In genomic region chr19:49496574-49497008, GRCh38 we compare ENCODE assay signal across 8 cellular contexts. TPM values are rescaled to one million over a fixed set of nuclear protein-coding genes. Genes with fewer than 3 reads are reported as not detected.
DNase-seq lines count a peak whose midpoint lies in the region; ATAC-seq, FAIRE-seq and TF ChIP-seq lines count a peak whose summit lies in the region.

No MANE protein-coding gene starts in this region.

- H3K36me3 Mint-ChIP-seq in CD8-positive, alpha-beta memory T cell: peaks cover 20 to 67% (median 30%) of the 10 kb centered on the region in 3 donors

- CTCF ChIA-PET in CD8-positive, alpha-beta memory T cell (lab: Charles Lee): interaction anchor here (1.0 to 4.0 kb wide), 6 partner anchors 9 to 179 kb away, joined by 3 to 14 read pairs (median 8); partner anchors contain the start of genes FLT3LG, PIH1D1 and RPL13A
- CTCF ChIA-PET in Panc1 (lab: Charles Lee): no interaction called here

- TF ChIP-seq CTCF in Panc1 (IDR thresholded peaks at IDR 0.05) (no peak), epithelial cell of proximal tubule (conservative IDR thresholded peaks at IDR 0.05; ENCODE audit: low read depth, low read length) (no peak), pancreas (IDR thresholded peaks at IDR 0.05) (no peak)

- H3K9me3 Mint-ChIP-seq in CD8-positive, alpha-beta memory T cell: peaks cover 0 to 12% (median 6%) of the 10 kb centered on the region in 5 donors

- H3K9me3 ChIP-seq in CD8-positive, alpha-beta memory T cell (ENCODE audit: low read length): no peaks in the 10 kb centered on the region
- H3K9me3 ChIP-seq in Panc1 (ENCODE audit: control insufficient read depth, insufficient read depth, low read depth, low read length) (no peaks in the 10 kb centered on the region), pancreas (no peaks in the 10 kb centered on the region)

- POLR2A ChIA-PET in CD8-positive, alpha-beta memory T cell (lab: Charles Lee): interaction anchor here (1.0 to 3.0 kb wide), 10 partner anchors 9 to 180 kb away, joined by 3 to 30 read pairs (median 6); partner anchors contain the start of genes ALDH16A1, PIH1D1, PRMT1 and RCN3
- POLR2A ChIA-PET in Panc1 (lab: Charles Lee): no interaction called here

- peak overlapping the region; percentile 95 to 100 (median 100) for H3K4me3 Mint-ChIP-seq in CD8-positive, alpha-beta memory T cell

- peaks cover 0 to 19% of the 10 kb centered on the region in 2 donors for H3K27me3 Mint-ChIP-seq in CD8-positive, alpha-beta memory T cell

- 0 to 1% methylated on average over 11 of the region's 11 CpGs for WGBS in pancreas, 2 donors

- ATAC-seq in Panc1: no peak
- ATAC-seq in pancreas: no peak
- ATAC-seq in HG02884 (IDR thresholded peaks at IDR 0.05; ENCODE audit: unreplicated experiment): no peak
- no peak for ATAC-seq in HG03280 (IDR thresholded peaks at IDR 0.05; ENCODE audit: unreplicated experiment)

- intact Hi-C loops in Panc1 (cut with micrococcal nuclease; ENCODE audit: unreplicated experiment): no loop called here
- intact Hi-C loops in pancreas (cut with DNase I): no loop called here

- H3K4me3 ChIP-seq in CD8-positive, alpha-beta memory T cell (ENCODE audit: low read length): peak overlapping the region; percentile 95
- H3K4me3 ChIP-seq in Panc1 (ENCODE audit: low read depth in 2 of 2, low read length in 2 of 2): peak overlapping the region; percentile 99 to 100
- H3K4me3 ChIP-seq in epithelial cell of proximal tubule (ENCODE audit: low read depth, low read length): peak overlapping the region; percentile 80
- H3K4me3 ChIP-seq in pancreas: peak overlapping the region; percentile 54 to 92 (median 68)

- H3K27ac ChIP-seq in CD8-positive, alpha-beta memory T cell (ENCODE audit: low read depth, low read length): peak overlapping the region; percentile 94
- H3K27ac ChIP-seq in Panc1 (ENCODE audit: low read length) (peak overlapping the region; percentile 99), pancreas (peak overlapping the region; percentile 73 to 92 (median 86))

- H3K27ac Mint-ChIP-seq in CD8-positive, alpha-beta memory T cell: peak overlapping the region; percentile 88 to 99 (median 98)

- peaks cover 42% of the 10 kb centered on the region for H3K36me3 ChIP-seq in CD8-positive, alpha-beta memory T cell (ENCODE audit: insufficient read depth, low read length)
- H3K36me3 ChIP-seq in Panc1 (ENCODE audit: control insufficient read depth, insufficient read depth, low read length) (peaks cover 22% of the 10 kb centered on the region), pancreas (peaks cover 12 to 33% (median 26%) of the 10 kb centered on the region in 3 donors)

- no peak for DNase-seq in CD8-positive, alpha-beta memory T cell
- DNase-seq in Panc1 (ENCODE audit: low read depth, low spot score) (no peak), epithelial cell of proximal tubule (ENCODE audit: low read depth) (no peak), pancreas (no peak), mucosa of gallbladder (ENCODE audit: low spot score) (no peak), ureter (ENCODE audit: low spot score) (no peak)

- peaks cover 55 to 70% (median 67%) of the 10 kb centered on the region in 3 donors for H3K4me1 Mint-ChIP-seq in CD8-positive, alpha-beta memory T cell

- TSS peak; percentile 89 for BruUV-seq in Panc1 (replicated peaks; lab: Mats Ljungman, UMichigan)

- in situ Hi-C loops in Panc1 (cut with HindIII; ENCODE audit: low pct_unique_long_range_greater_than_20kb, low sequenced_read_pairs): no loop called here

- H3K4me1 ChIP-seq in CD8-positive, alpha-beta memory T cell (ENCODE audit: insufficient read depth, low read length): peaks cover 43% of the 10 kb centered on the region
- H3K4me1 ChIP-seq in Panc1 (ENCODE audit: control insufficient read depth, insufficient read depth, low read length) (peaks cover 17% of the 10 kb centered on the region), pancreas (peaks cover 4 to 22% (median 14%) of the 10 kb centered on the region in 3 donors)

- FAIRE-seq in pancreas (lab: Jason Lieb, UNC): no peak

- no peaks in the 10 kb centered on the region for H3K27me3 ChIP-seq in CD8-positive, alpha-beta memory T cell (ENCODE audit: insufficient read depth, low read length, poor library complexity, severe bottlenecking)
- no peaks in the 10 kb centered on the region for H3K27me3 ChIP-seq in Panc1 (ENCODE audit: control insufficient read depth, insufficient read depth, low read length)
- no peaks in the 10 kb centered on the region for H3K27me3 ChIP-seq in pancreas

RNA-seq across cellular contexts. Expression of gene RPS11, which starts 0.4 kb away (rescaled TPM):
- total RNA-seq in CD8-positive, alpha-beta memory T cell: 1,000 to 10,000 TPM; 2,863 to 2,871 TPM
- 1,959 TPM for polyA plus RNA-seq in CD8-positive, alpha-beta memory T cell
- total RNA-seq in Panc1 (2021; ENCODE audit: unreplicated experiment): 956 TPM
- polyA plus RNA-seq in Panc1 (2012; ENCODE audit: insufficient read length): 2,025 TPM
- 3,600 and 5,144 TPM in 2 replicates for total RNA-seq in epithelial cell of proximal tubule
- 1,000 to 10,000 TPM in 4 of 6 donors, 100 to 1,000 TPM in 2; 765 to 1,427 (median 1,126) TPM for total RNA-seq in pancreas
- polyA plus RNA-seq in pancreas: 1,000 to 10,000 TPM; 2,346 to 2,426 TPM
- 1,395 TPM for total RNA-seq in mucosa of gallbladder
- 1,912 TPM for total RNA-seq in ureter

RNA-seq across cellular contexts. Expression of gene RPL13A, which starts 9.2 kb away (rescaled TPM):
- 1,000 to 10,000 TPM; 3,865 to 3,912 TPM for total RNA-seq in CD8-positive, alpha-beta memory T cell
- polyA plus RNA-seq in CD8-positive, alpha-beta memory T cell: 2,679 TPM
- 1,196 TPM for total RNA-seq in Panc1 (2021; ENCODE audit: unreplicated experiment)
- 1,501 TPM for polyA plus RNA-seq in Panc1 (2012; ENCODE audit: insufficient read length)
- total RNA-seq in epithelial cell of proximal tubule: 3,343 and 3,374 TPM in 2 replicates
- total RNA-seq in pancreas: 1,000 to 10,000 TPM; 1,459 to 2,866 (median 2,217) TPM
- polyA plus RNA-seq in pancreas: 1,000 to 10,000 TPM; 1,585 to 1,842 TPM
- total RNA-seq in mucosa of gallbladder: 2,400 TPM
- total RNA-seq in ureter: 3,508 TPM

RNA-seq across cellular contexts. Expression of gene FCGRT, which starts 15.9 kb away (rescaled TPM):
- total RNA-seq in CD8-positive, alpha-beta memory T cell: 10 to 100 TPM; 16.2 to 16.3 TPM
- 52.4 TPM for polyA plus RNA-seq in CD8-positive, alpha-beta memory T cell
- total RNA-seq in Panc1 (2021; ENCODE audit: unreplicated experiment) (16.7 TPM), epithelial cell of proximal tubule (34.2 and 79.3 TPM in 2 replicates), pancreas (100 to 1,000 TPM in 1 of 6 donors, 10 to 100 TPM in 5; 48.4 to 105 (median 66.3) TPM), mucosa of gallbladder (320 TPM), ureter (106 TPM)
- polyA plus RNA-seq in Panc1 (2012; ENCODE audit: insufficient read length): 39.5 TPM
- polyA plus RNA-seq in pancreas: 10 to 100 TPM; 74.5 to 87.8 TPM

RNA-seq across cellular contexts. Expression of gene FLT3LG, which starts 22.6 kb away (rescaled TPM):
- total RNA-seq in CD8-positive, alpha-beta memory T cell: 10 to 100 TPM; 63.9 to 71.5 TPM
- 148 TPM for polyA plus RNA-seq in CD8-positive, alpha-beta memory T cell
- total RNA-seq in Panc1 (2021; ENCODE audit: unreplicated experiment) (1.5 TPM), epithelial cell of proximal tubule (0.81 and 2.5 TPM in 2 replicates), pancreas (1 to 10 TPM in 5 of 6 donors, under 1 TPM in 1; 0.79 to 3.7 (median 1.8) TPM), mucosa of gallbladder (10.2 TPM), ureter (12.7 TPM)
- polyA plus RNA-seq in Panc1 (2012; ENCODE audit: insufficient read length): 2.9 TPM
- 1 to 10 TPM; 7.1 to 8.4 TPM for polyA plus RNA-seq in pancreas

RNA-seq across cellular contexts. Expression of gene RCN3, which starts 31.2 kb away (rescaled TPM):
- total RNA-seq in CD8-positive, alpha-beta memory T cell: 1 to 10 TPM; 1.4 to 1.7 TPM
- 2.1 TPM for polyA plus RNA-seq in CD8-positive, alpha-beta memory T cell
- 3.0 TPM for total RNA-seq in Panc1 (2021; ENCODE audit: unreplicated experiment)
- 16.3 TPM for polyA plus RNA-seq in Panc1 (2012; ENCODE audit: insufficient read length)
- 14.1 and 32.9 TPM in 2 replicates for total RNA-seq in epithelial cell of proximal tubule
- total RNA-seq in pancreas: 10 to 100 TPM in 1 of 6 donors, 1 to 10 TPM in 5; 1.6 to 16.5 (median 4.8) TPM
- polyA plus RNA-seq in pancreas: 10 to 100 TPM; 38.7 to 41.5 TPM
- 42.8 TPM for total RNA-seq in mucosa of gallbladder
- total RNA-seq in ureter: 18.6 TPM
